8 cellular contexts compared by ENCODE assay signal in the genomic region with DNA sequence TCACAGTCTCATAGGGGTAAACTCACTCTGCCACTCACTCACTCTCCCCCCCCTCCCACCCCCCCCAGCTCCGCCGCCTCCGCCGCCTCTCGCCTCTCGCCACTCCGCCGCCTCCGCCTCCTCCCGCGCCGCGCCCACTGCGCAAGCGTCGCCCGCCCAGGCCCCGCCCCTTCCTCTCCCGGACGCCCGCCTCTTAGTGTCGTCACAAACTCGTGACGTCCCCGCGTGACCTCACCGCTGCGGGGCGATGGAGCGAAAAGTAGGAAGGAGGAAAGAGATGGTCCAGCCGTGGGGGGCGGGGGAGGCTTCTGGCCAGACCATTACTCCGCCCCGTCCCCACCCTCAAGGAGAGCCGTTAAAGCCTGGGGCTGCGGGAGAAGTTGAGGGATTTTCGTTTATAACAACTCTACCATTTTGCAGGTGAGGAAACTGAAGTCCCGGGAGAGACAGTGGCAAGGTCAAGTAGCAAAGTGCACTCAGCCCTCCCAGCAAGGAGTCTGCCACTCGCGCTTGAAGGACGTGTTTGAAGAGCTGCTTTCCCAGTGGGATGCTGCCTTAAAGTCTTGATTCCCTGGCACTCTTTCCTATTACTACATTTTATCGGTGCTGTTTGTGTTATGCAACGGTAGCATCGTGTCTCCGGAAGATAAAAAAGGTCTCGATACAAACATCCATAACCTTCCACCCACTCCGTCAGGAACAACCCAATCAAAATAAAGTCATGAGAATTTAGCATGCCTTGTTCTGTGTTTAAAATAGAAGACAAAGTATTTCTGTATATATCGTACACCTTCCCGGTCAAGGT. TPM values are rescaled to one million over a fixed set of nuclear protein-coding genes. Genes with fewer than 3 reads are reported as not detected.
DNase-seq lines count a peak whose midpoint lies in the region; ATAC-seq and TF ChIP-seq lines count a peak whose summit lies in the region.

ILRUN (minus strand) TSS at position 29 of the 805 bp plus-strand sequence. CDS start 164 bp downstream, outside the sequence.

- H3K4me1 Mint-ChIP-seq in T-helper 17 cell (peaks cover 36% of the 10 kb centered on the region), progenitor cell of endocrine pancreas (ENCODE audit: low read depth) (peaks cover 24% of the 10 kb centered on the region)

- intact Hi-C loops in left ventricle myocardium inferior (cut with micrococcal nuclease) (no loop called here), upper lobe of right lung (cut with DNase I) (no loop called here)

- in situ Hi-C loops in GM13976 (cut with MboI; ENCODE audit: low sequenced_read_pairs, unreplicated experiment) = no loop called here

- H3K27me3 Mint-ChIP-seq in T-helper 17 cell = no peaks in the 10 kb centered on the region
- H3K27me3 Mint-ChIP-seq in progenitor cell of endocrine pancreas = no peaks in the 10 kb centered on the region

- H3K9me3 ChIP-seq in T-helper 17 cell (ENCODE audit: control insufficient read depth, low read length, poor library complexity, severe bottlenecking) (no peaks in the 10 kb centered on the region), left ventricle myocardium inferior (replicated peaks) (no peaks in the 10 kb centered on the region), upper lobe of right lung (no peaks in the 10 kb centered on the region)

- H3K27ac ChIP-seq in left ventricle myocardium inferior (replicated peaks) = peak within 1 kb of the TSS; percentile 97
- H3K27ac ChIP-seq in upper lobe of right lung = peak within 1 kb of the TSS; percentile 96

- peak within 1 kb of the TSS; percentile 98 for H3K4me3 ChIP-seq in left ventricle myocardium inferior
- H3K4me3 ChIP-seq in upper lobe of right lung = peak within 1 kb of the TSS; percentile 98

- ATAC-seq in HG02884 (IDR thresholded peaks at IDR 0.05; ENCODE audit: unreplicated experiment) (peak; percentile 64), T-helper 17 cell (peak; percentile 91), upper lobe of right lung (peak; percentile 97)

- H3K9me3 Mint-ChIP-seq in progenitor cell of endocrine pancreas (ENCODE audit: low read depth) = no peaks in the 10 kb centered on the region

- DNase-seq in GM13976 (ENCODE audit: low spot score) (peak; percentile 96), NCI-H187 (lab: John Stamatoyannopoulos, UW) (peak; percentile 86 to 94), T-helper 17 cell (peak; percentile 92 to 97 (median 95)), amygdala (lab: John Stamatoyannopoulos, UW) (peak; percentile 40 to 97 (median 93)), left ventricle myocardium inferior (peak; percentile 97), progenitor cell of endocrine pancreas (ENCODE audit: low spot score, unreplicated experiment) (peak; percentile 94), upper lobe of right lung (peak; percentile 98)

- H3K4me3 Mint-ChIP-seq in T-helper 17 cell (peak within 1 kb of the TSS; percentile 95), progenitor cell of endocrine pancreas (ENCODE audit: low read depth) (peak within 1 kb of the TSS; percentile 88)

- H3K36me3 Mint-ChIP-seq in T-helper 17 cell (ENCODE audit: low read depth) (peaks cover 4% of the 10 kb centered on the region), progenitor cell of endocrine pancreas (ENCODE audit: insufficient read depth) (no peaks in the 10 kb centered on the region)

- TF ChIP-seq CTCF in GM13976 (IDR thresholded peaks at IDR 0.05; ENCODE audit: borderline replicate concordance, control extremely low read depth, extremely low read depth, insufficient read depth, missing control alignments) (no peak), left ventricle myocardium inferior (IDR thresholded peaks at IDR 0.05; ENCODE audit: borderline replicate concordance) (no peak), progenitor cell of endocrine pancreas (IDR thresholded peaks at IDR 0.05; ENCODE audit: unreplicated experiment) (no peak), upper lobe of right lung (IDR thresholded peaks at IDR 0.05) (no peak)

- H3K4me1 ChIP-seq in left ventricle myocardium inferior (peaks cover 54% of the 10 kb centered on the region), upper lobe of right lung (peaks cover 16% of the 10 kb centered on the region)

- peak within 1 kb of the TSS; percentile 99 for H3K27ac Mint-ChIP-seq in T-helper 17 cell
- H3K27ac Mint-ChIP-seq in progenitor cell of endocrine pancreas = peak within 1 kb of the TSS; percentile 95

- no peaks in the 10 kb centered on the region for H3K36me3 ChIP-seq in left ventricle myocardium inferior
- no peaks in the 10 kb centered on the region for H3K36me3 ChIP-seq in upper lobe of right lung

- H3K27me3 ChIP-seq in left ventricle myocardium inferior (ENCODE audit: low read depth) (no peaks in the 10 kb centered on the region), upper lobe of right lung (no peaks in the 10 kb centered on the region)

RNA-seq across cellular contexts. Expression of gene ILRUN, which starts in this region (rescaled TPM):
- total RNA-seq in T-helper 17 cell (10 to 100 TPM; 55.9 to 64.4 TPM), left ventricle myocardium inferior (132 TPM), progenitor cell of endocrine pancreas (55.2 and 56.3 TPM in 2 replicates), upper lobe of right lung (101 TPM)

Comparison
In these comparisons a context has a peak if more than half of its experiments do, and no peak if none do; other contexts are left out.
1. Peak in every context shown above with its lines: DNase-seq, ATAC-seq, H3K4me3 ChIP-seq and H3K27ac ChIP-seq.